In genomic region chr2:43059183-43059897, GRCh38 we compare ENCODE assay signal across 8 cellular contexts.
DNase-seq lines count a peak whose midpoint lies in the region; ATAC-seq, FAIRE-seq and TF ChIP-seq lines count a peak whose summit lies in the region.

No MANE protein-coding gene starts in this region.

- DNase-seq in GM19239 (ENCODE audit: insufficient read length, low spot score) (peak; percentile 56), HUDEP-2 (lab: John Stamatoyannopoulos, UW; ENCODE audit: unreplicated experiment in 76 of 76) (peak in 68 of 76 experiments; percentile 4 to 91 (median 60)), T-cell (peak; percentile 28 to 76 (median 52)), anterior cingulate cortex (lab: John Stamatoyannopoulos, UW) (peak in 53 of 58 donors; percentile 23 to 90 (median 71)), hepatocyte (ENCODE audit: low spot score) (peak; percentile 85), HuH-7.5 (ENCODE audit: low spot score) (no peak), endodermal cell (no peak)
- DNase-seq in stimulated activated CD4-positive, alpha-beta T cell treated with anti-CD3 and anti-CD28 coated beads, Interleukin-1b, Interleukin-23, amount 100 ng/mL, for 24 hours (ENCODE audit: low read depth in 4 of 4, low spot score in 1 of 4): peak in 3 of 4 experiments; percentile 26 to 61 (median 33)

- no peak overlapping the region for H3K9ac ChIP-seq in endodermal cell (ENCODE audit: extremely low read depth, low read length, poor library complexity, severe bottlenecking)

- no peak overlapping the region for H2AFZ ChIP-seq in hepatocyte

- H3K27ac Mint-ChIP-seq in T-cell (peak overlapping the region; percentile 84 to 88), endodermal cell (no peak overlapping the region)

- POLR2A ChIA-PET in T-cell (lab: Charles Lee): no interaction called here

- WGBS in hepatocyte (ENCODE audit: low lambda C conversion rate, missing lambda C conversion rate): 75% methylated on average over 12 of the region's 12 CpGs
- 91 to 100% methylated on average over 7 to 11 of the region's 12 CpGs for WGBS in endodermal cell (ENCODE audit: insufficient coverage in 1 of 2, insufficient read length in 1 of 2), 2 experiments

- H4K20me1 ChIP-seq in hepatocyte (ENCODE audit: insufficient read depth, poor library complexity, severe bottlenecking): no peaks in the 10 kb centered on the region

- peak; percentile 85 to 94 (median 85) for ATAC-seq in T-cell (replicated peaks in 1 of 4)

- H3K4me3 ChIP-seq in hepatocyte (no peak overlapping the region), endodermal cell (ENCODE audit: low read length) (no peak overlapping the region)

- no peaks in the 10 kb centered on the region for H3K27me3 ChIP-seq in hepatocyte
- no peaks in the 10 kb centered on the region for H3K27me3 ChIP-seq in endodermal cell (ENCODE audit: control insufficient read depth, insufficient read depth, low read length, poor library complexity, severe bottlenecking)

- TF ChIP-seq CTCF in hepatocyte (IDR thresholded peaks at IDR 0.05; ENCODE audit: poor library complexity): no peak
- TF ChIP-seq CTCF in endodermal cell (conservative IDR thresholded peaks at IDR 0.05): no peak

- H3K9me3 Mint-ChIP-seq in T-cell (no peaks in the 10 kb centered on the region), endodermal cell (peaks cover 25% of the 10 kb centered on the region)

- H3K4me2 ChIP-seq in hepatocyte: no peak overlapping the region

- H3K36me3 ChIP-seq in hepatocyte (replicated peaks; ENCODE audit: insufficient read depth, low read depth): no peaks in the 10 kb centered on the region
- H3K36me3 ChIP-seq in endodermal cell (ENCODE audit: control insufficient read depth, insufficient read depth, low read length): no peaks in the 10 kb centered on the region

- no peaks in the 10 kb centered on the region for H3K79me2 ChIP-seq in hepatocyte

- H3K9me2 ChIP-seq in hepatocyte (replicated peaks; ENCODE audit: insufficient read depth): no peaks in the 10 kb centered on the region

- peak overlapping the region; percentile 70 for H3K27ac ChIP-seq in hepatocyte
- no peak overlapping the region for H3K27ac ChIP-seq in endodermal cell (ENCODE audit: low read depth, low read length)

- H3K27me3 Mint-ChIP-seq in T-cell (peaks cover 0 to 1% of the 10 kb centered on the region in 2 donors), endodermal cell (ENCODE audit: insufficient read depth) (peaks cover 3% of the 10 kb centered on the region)

- FAIRE-seq in GM19239 (lab: Jason Lieb, UNC): peak; percentile 49

- CTCF ChIA-PET in T-cell (lab: Charles Lee): interaction anchor here in 1 of 2 donors (1.1 to 1.2 kb wide), 2 partner anchors 159 to 169 kb away, joined by 5 to 7 read pairs; no protein-coding TSS in a partner anchor

- no peaks in the 10 kb centered on the region for H3K36me3 Mint-ChIP-seq in T-cell
- peaks cover 7% of the 10 kb centered on the region for H3K36me3 Mint-ChIP-seq in endodermal cell (ENCODE audit: low read depth)

- H3K9me3 ChIP-seq in hepatocyte (ENCODE audit: low read depth) (no peaks in the 10 kb centered on the region), endodermal cell (ENCODE audit: control insufficient read depth, low read length) (peaks cover 16% of the 10 kb centered on the region)

- peaks cover 34 to 43% (median 38%) of the 10 kb centered on the region in 3 donors for H3K4me1 Mint-ChIP-seq in T-cell
- peaks cover 14% of the 10 kb centered on the region for H3K4me1 Mint-ChIP-seq in endodermal cell

- H3K4me3 Mint-ChIP-seq in T-cell: peak overlapping the region; percentile 2 to 60 (median 28)
- H3K4me3 Mint-ChIP-seq in endodermal cell: no peak overlapping the region

- peaks cover 21% of the 10 kb centered on the region for H3K4me1 ChIP-seq in hepatocyte (ENCODE audit: insufficient read depth)
- H3K4me1 ChIP-seq in endodermal cell (ENCODE audit: control insufficient read depth, insufficient read depth, low read length): peaks cover 2% of the 10 kb centered on the region

Comparison
In these comparisons a context has a peak if more than half of its experiments do, and no peak if none do; other contexts are left out.
1. DNase-seq: peak in GM19239 (single experiment), HUDEP-2 (68 of 76), T-cell (34 of 34), anterior cingulate cortex (53 of 58), hepatocyte (single experiment) and stimulated activated CD4-positive, alpha-beta T cell treated with anti-CD3 and anti-CD28 coated beads, Interleukin-1b, Interleukin-23, amount 100 ng/mL, for 24 hours (3 of 4); none in HuH-7.5 (single experiment) and endodermal cell (single experiment).